12 cellular contexts compared by ENCODE assay signal in the genomic region with DNA sequence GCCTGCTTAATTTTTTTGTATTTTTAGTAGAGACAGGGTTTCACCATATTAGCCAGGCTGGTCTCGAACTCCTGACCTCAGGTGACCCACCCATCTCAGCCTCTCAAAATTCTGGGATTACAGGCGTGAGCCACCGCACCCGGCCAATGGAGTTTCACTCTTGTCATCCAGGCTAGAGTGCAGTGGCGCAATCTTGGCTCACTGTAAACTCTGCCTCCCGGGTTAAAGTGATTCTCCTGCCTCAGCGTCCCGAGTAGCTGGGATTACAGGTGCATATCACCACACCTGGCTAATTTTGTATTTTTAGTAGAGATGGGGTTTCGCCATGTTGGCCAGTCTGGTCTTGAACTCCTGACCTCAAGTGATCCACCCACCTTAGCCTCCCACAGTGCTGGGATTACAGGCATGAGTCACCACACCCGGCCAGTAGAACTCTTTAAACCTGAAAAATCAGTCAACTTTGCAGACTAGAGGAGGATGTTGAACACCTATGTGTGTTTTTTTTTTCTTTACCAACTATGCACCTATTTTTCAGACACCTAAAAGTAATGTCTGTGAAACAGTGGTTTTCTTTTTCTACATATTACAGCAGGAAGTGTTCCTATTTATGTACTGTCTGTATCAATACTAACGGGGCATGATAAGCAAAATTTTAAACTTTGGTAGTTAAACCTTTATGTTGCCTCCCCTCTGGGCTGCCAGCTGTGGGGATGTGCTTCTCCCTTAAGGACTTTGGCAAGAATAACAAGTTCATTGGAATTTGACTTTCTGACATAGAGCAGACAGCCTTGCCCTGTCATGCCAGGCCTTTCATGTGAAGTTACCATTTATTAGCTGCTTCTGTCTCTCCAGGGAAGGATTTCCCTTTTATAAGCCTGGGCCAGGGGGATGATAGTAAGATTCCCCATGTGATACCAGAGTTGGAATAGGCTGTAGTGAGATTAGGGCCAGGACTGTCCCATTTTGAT. TPM values are rescaled to one million over a fixed set of nuclear protein-coding genes. Genes with fewer than 3 reads are reported as not detected.
DNase-seq lines count a peak whose midpoint lies in the region; ATAC-seq and TF ChIP-seq lines count a peak whose summit lies in the region.
"Had no signal": no experiment of that assay in that cellular context is flagged by ENCODE, and none has a peak within 500 bp of the region (broad histone marks: within the 10 kb centered on the region; RNA-seq: fewer than 3 reads in every experiment).

No MANE protein-coding gene starts in this region.

- H3K14ac ChIP-seq in mesenchymal stem cell (ENCODE audit: low read length in 2 of 2), result no peak overlapping the region

- H3K36me3 ChIP-seq in BLaER1 (peaks cover 98% of the 10 kb centered on the region), brain microvascular endothelial cell (replicated peaks) (peaks cover 25% of the 10 kb centered on the region), mesenchymal stem cell (ENCODE audit: control insufficient read depth in 1 of 2, insufficient read depth in 2 of 2, low read depth in 1 of 2, low read length in 2 of 2) (peaks cover 31 to 49% of the 10 kb centered on the region in 2 experiments)
- H3K36me3 ChIP-seq: prostate gland had no signal

- H3K27ac ChIP-seq in BLaER1 (no peak overlapping the region), brain microvascular endothelial cell (peak overlapping the region; percentile 17), mesenchymal stem cell (ENCODE audit: low read length, poor library complexity, severe bottlenecking) (no peak overlapping the region)
- H3K27ac ChIP-seq: prostate gland had no signal

- peak overlapping the region; percentile 6; the same call in 1 of the 2 replicates for H3K4me2 ChIP-seq in BLaER1
- H3K4me2 ChIP-seq in mesenchymal stem cell (ENCODE audit: low read length, poor library complexity, severe bottlenecking), result no peak overlapping the region

- H2BK5ac ChIP-seq in mesenchymal stem cell (ENCODE audit: low read depth, low read length, poor library complexity, severe bottlenecking), result no peak overlapping the region

- H2BK12ac ChIP-seq in mesenchymal stem cell (ENCODE audit: low read length in 2 of 2), result no peak overlapping the region

- H2AK5ac ChIP-seq in mesenchymal stem cell (ENCODE audit: low read length, severe bottlenecking), result no peak overlapping the region

- no peak overlapping the region for H2AFZ ChIP-seq in mesenchymal stem cell (ENCODE audit: low read depth, low read length)

- H3K27ac Mint-ChIP-seq in IgD-negative memory B cell, result peak overlapping the region in 2 of 3 donors; percentile 31 to 72

- no peaks in the 10 kb centered on the region for H3K9me3 Mint-ChIP-seq in IgD-negative memory B cell

- H3K27me3 Mint-ChIP-seq in IgD-negative memory B cell, result no peaks in the 10 kb centered on the region

- no peak overlapping the region for H2BK120ac ChIP-seq in mesenchymal stem cell (ENCODE audit: low read depth, low read length)

- no peak for ATAC-seq in GM19467 (IDR thresholded peaks at IDR 0.05; ENCODE audit: unreplicated experiment)

- no peak overlapping the region for H4K8ac ChIP-seq in mesenchymal stem cell (ENCODE audit: low read length)

- H3K9ac ChIP-seq in BLaER1 (no peak overlapping the region), mesenchymal stem cell (ENCODE audit: low read length) (peak overlapping the region; percentile 22)

- H2BK15ac ChIP-seq in mesenchymal stem cell (ENCODE audit: low read depth, poor library complexity, severe bottlenecking), result no peak overlapping the region

- no peaks in the 10 kb centered on the region for H3K9me3 ChIP-seq in BLaER1
- H3K9me3 ChIP-seq in mesenchymal stem cell (ENCODE audit: control insufficient read depth, low read length), result no peaks in the 10 kb centered on the region
- H3K9me3 ChIP-seq: adrenal gland, prostate gland had no signal

- peaks cover 100% of the 10 kb centered on the region for H4K20me1 ChIP-seq in BLaER1

- no peak for TF ChIP-seq CTCF in brain microvascular endothelial cell (IDR thresholded peaks at IDR 0.05; ENCODE audit: low read depth, low read length, missing control alignments)

- peaks cover 26 to 38% (median 36%) of the 10 kb centered on the region in 3 donors for H3K4me1 Mint-ChIP-seq in IgD-negative memory B cell

- H3K36me3 Mint-ChIP-seq in IgD-negative memory B cell, result no peaks in the 10 kb centered on the region

- DNase-seq in brain microvascular endothelial cell (peak; percentile 22), mesenchymal stem cell (peak; percentile 45), NCI-H2227 (lab: John Stamatoyannopoulos, UW; ENCODE audit: unreplicated experiment) (no peak), H4 (ENCODE audit: low spot score) (no peak), 8988T (no peak)
- DNase-seq: DND-41, NCI-H1694 treated with DMSO at 0.1 percent for 48 hours had no signal

- WGBS in mesenchymal stem cell, result 98% methylated on average over 10 of the region's 11 CpGs

- H3K4me3 Mint-ChIP-seq in IgD-negative memory B cell, result peak overlapping the region in 3 of 4 donors; percentile 52 to 83 (median 67)

- H3K4me1 ChIP-seq in BLaER1, result peaks cover 40% of the 10 kb centered on the region
- H3K4me1 ChIP-seq in mesenchymal stem cell (ENCODE audit: control insufficient read depth, insufficient read depth, low read depth, low read length), result peaks cover 9% of the 10 kb centered on the region
- H3K4me1 ChIP-seq: prostate gland had no signal

- in situ Hi-C loops in brain microvascular endothelial cell (cut with HindIII; ENCODE audit: low pct_ligation_motif_present, low sequenced_read_pairs), result no loop called here

- no peak overlapping the region for H4K91ac ChIP-seq in mesenchymal stem cell (ENCODE audit: low read length)

- no peak overlapping the region for H3K4ac ChIP-seq in mesenchymal stem cell (ENCODE audit: low read depth in 1 of 2, low read length in 2 of 2)

- H3K27me3 ChIP-seq in BLaER1, result no peaks in the 10 kb centered on the region
- no peaks in the 10 kb centered on the region for H3K27me3 ChIP-seq in brain microvascular endothelial cell (replicated peaks)
- no peaks in the 10 kb centered on the region for H3K27me3 ChIP-seq in mesenchymal stem cell (ENCODE audit: control insufficient read depth in 1 of 2, insufficient read depth in 1 of 2, low read length in 2 of 2)
- H3K27me3 ChIP-seq: adrenal gland had no signal

- peaks cover 6% of the 10 kb centered on the region for H3K79me1 ChIP-seq in mesenchymal stem cell (replicated peaks; ENCODE audit: low read length, poor library complexity, severe bottlenecking)

- no peak overlapping the region for H3K18ac ChIP-seq in mesenchymal stem cell (ENCODE audit: low read depth in 1 of 2, low read length in 2 of 2)

- H3K23ac ChIP-seq in mesenchymal stem cell (ENCODE audit: low read length in 2 of 2), result no peak overlapping the region

- H3K4me3 ChIP-seq in BLaER1, result no peak overlapping the region
- H3K4me3 ChIP-seq in brain microvascular endothelial cell (ENCODE audit: low read depth, low read length), result no peak overlapping the region
- H3K4me3 ChIP-seq in mesenchymal stem cell (ENCODE audit: insufficient read depth in 1 of 2, low read depth in 1 of 2, low read length in 2 of 2), result peak overlapping the region in 1 of 2 experiments; percentile 33
- H3K4me3 ChIP-seq: adrenal gland, prostate gland had no signal

RNA-seq across cellular contexts. Expression of a gene that starts 8.1 kb away (rescaled TPM):
- polyA plus RNA-seq in IgD-negative memory B cell, result 88.4 TPM
- polyA plus RNA-seq in mesenchymal stem cell (2013, experiment 1 of 2), result 45.9 TPM
- 46.2 TPM for polyA plus RNA-seq in mesenchymal stem cell (2013, experiment 2 of 2)
- 62.7 and 82.2 TPM in 2 replicates for total RNA-seq in H4 (2014; rRNA removed; shearing (Covaris generic))

RNA-seq across cellular contexts. Expression of a gene that starts 28.0 kb away (rescaled TPM):
- 13.7 TPM for polyA plus RNA-seq in IgD-negative memory B cell
- polyA plus RNA-seq in mesenchymal stem cell (2013, experiment 1 of 2), result 11.0 TPM
- 11.6 TPM for polyA plus RNA-seq in mesenchymal stem cell (2013, experiment 2 of 2)
- total RNA-seq in H4 (2014; rRNA removed; shearing (Covaris generic)), result 11.1 and 15.5 TPM in 2 replicates

Comparison
In these comparisons a context has a peak if more than half of its experiments do, and no peak if none do; other contexts are left out.
1. DNase-seq: peak in brain microvascular endothelial cell (single experiment) and mesenchymal stem cell (single experiment); none in NCI-H2227 (single experiment), H4 (single experiment) and 8988T (single experiment).